In the genomic region with DNA sequence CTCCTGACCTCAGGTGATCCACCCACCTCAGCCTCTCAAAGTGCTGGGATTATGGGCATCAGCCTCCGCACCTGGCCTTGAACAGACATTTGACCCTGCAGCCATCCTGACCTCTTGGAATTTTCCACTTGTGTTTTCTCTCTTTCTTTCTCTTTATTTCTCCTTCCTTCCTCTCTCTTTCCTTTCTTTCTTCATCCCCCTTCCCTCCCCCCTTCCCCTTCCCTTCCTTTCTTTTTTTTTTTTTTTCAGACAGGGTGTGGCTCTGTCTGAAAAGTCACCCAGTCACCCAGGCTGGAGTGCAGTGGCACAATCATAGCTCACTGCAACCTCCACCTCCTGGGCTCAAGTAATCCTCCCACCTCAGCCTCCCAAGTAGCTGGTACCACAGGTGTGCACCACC, we compare ENCODE assay signal across 6 cellular contexts. TPM values are rescaled to one million over a fixed set of nuclear protein-coding genes. Genes with fewer than 3 reads are reported as not detected.
"Had no signal": no experiment of that assay in that cellular context is flagged by ENCODE, and none has a peak within 500 bp of the region (broad histone marks: within the 10 kb centered on the region; RNA-seq: fewer than 3 reads in every experiment).

No MANE protein-coding gene starts in this region.

RNA-seq across cellular contexts. Expression of a gene that starts 10.8 kb away (rescaled TPM):
- total RNA-seq: OCI-LY7, PC-3, PC-9, SJCRH30, SJSA1, SK-MEL-5 had no signal
